Comparison of ENCODE assay signal across 8 cellular contexts in the genomic region with DNA sequence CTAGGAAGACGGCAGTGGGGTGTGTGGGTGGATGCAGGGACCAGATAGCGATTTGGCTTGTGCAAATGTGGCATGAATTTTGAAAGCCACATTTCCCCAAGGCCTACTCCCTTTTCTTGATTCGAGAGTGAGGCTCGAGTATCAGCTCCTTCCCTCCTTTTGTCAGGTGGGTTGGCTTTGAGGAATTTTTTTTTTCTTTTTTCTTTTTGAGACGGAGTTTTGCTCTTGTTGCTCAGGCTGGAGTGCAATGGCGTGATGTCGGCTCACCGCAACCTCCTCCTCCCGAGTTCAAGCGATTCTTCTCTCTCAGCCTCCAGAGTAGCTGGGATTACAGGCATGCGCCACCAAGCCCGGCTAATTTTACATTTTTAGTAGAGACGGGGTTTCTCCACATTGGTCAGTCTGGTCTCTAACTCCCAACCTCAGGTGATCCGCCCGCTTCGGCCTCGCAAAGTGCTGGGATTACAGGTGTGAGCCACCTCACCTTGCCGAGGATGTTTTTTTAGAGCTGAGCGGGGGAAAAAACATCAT.
DNase-seq lines count a peak whose midpoint lies in the region; ATAC-seq and TF ChIP-seq lines count a peak whose summit lies in the region.
"Not testable (repeated sequence)": the region's sequence is repeated elsewhere in the genome, so short reads cannot be mapped to it uniquely, and the experiment has no call there.

No MANE protein-coding gene starts in this region.

- not testable (repeated sequence) for H3K4me1 Mint-ChIP-seq in HFFc6 (ENCODE audit: low read depth); mesothelial cell of epicardium
- peaks cover 58% of the 10 kb centered on the region for H3K4me1 Mint-ChIP-seq in activated T-helper 2 cell treated with anti-CD3 and anti-CD28 coated beads, Interferon-gamma antibody, Interleukin-2, Interleukin-4, amounts not matched to agents 10 μg/mL and 5 μg/mL and 100 μg/mL, durations not matched to agents 14 hours and 24 hours and 36 hours (ENCODE audit: low read depth)

- not testable (repeated sequence) for TF ChIP-seq CTCF in HFFc6 (IDR thresholded peaks at IDR 0.05); RWPE2 (IDR thresholded peaks at IDR 0.05; ENCODE audit: poor library complexity, severe bottlenecking); coronary artery (IDR thresholded peaks at IDR 0.05); heart right ventricle (IDR thresholded peaks at IDR 0.05); mesothelial cell of epicardium (IDR thresholded peaks at IDR 0.05; ENCODE audit: unreplicated experiment); sigmoid colon (IDR thresholded peaks at IDR 0.05); vagina (IDR thresholded peaks at IDR 0.05)

- not testable (repeated sequence) for TF ChIP-seq POLR2A in sigmoid colon (IDR thresholded peaks at IDR 0.05); vagina (IDR thresholded peaks at IDR 0.05)

- H3K27ac ChIP-seq in RWPE2 (ENCODE audit: poor library complexity, severe bottlenecking): peak overlapping the region; percentile 51
- H3K27ac ChIP-seq in coronary artery: peak overlapping the region in 1 of 2 donors; percentile 74
- H3K27ac ChIP-seq in heart right ventricle: peak overlapping the region in 1 of 10 donors; percentile 90
- peak overlapping the region in 2 of 4 donors; percentile 43 to 51 for H3K27ac ChIP-seq in sigmoid colon
- H3K27ac ChIP-seq in vagina: not testable (repeated sequence)

- not testable (repeated sequence) for H3K9me3 Mint-ChIP-seq in HFFc6; activated T-helper 2 cell treated with anti-CD3 and anti-CD28 coated beads, Interferon-gamma antibody, Interleukin-2, Interleukin-4, amounts not matched to agents 10 μg/mL and 5 μg/mL and 100 μg/mL, durations not matched to agents 14 hours and 24 hours and 36 hours; mesothelial cell of epicardium

- H3K9me3 ChIP-seq in RWPE2 (ENCODE audit: severe bottlenecking); heart right ventricle; sigmoid colon; vagina: not testable (repeated sequence)

- 41 to 45% methylated on average over 19 of the region's 19 CpGs for WGBS in heart right ventricle, 2 donors
- WGBS in sigmoid colon, 2 donors: 54 to 69% methylated on average over 19 of the region's 19 CpGs

- intact Hi-C loops in activated T-helper 2 cell treated with anti-CD3 and anti-CD28 coated beads, Interferon-gamma antibody, Interleukin-2, Interleukin-4, amounts not matched to agents 10 μg/mL and 5 μg/mL and 100 μg/mL, durations not matched to agents 14 hours and 24 hours and 36 hours (cut with micrococcal nuclease): loop anchor here (2.0 to 5.0 kb wide), 3 partner anchors 41 to 78 kb away; no protein-coding TSS in a partner anchor
- intact Hi-C loops in heart right ventricle (cut with DNase I); sigmoid colon (cut with DNase I); vagina (cut with DNase I): not testable (repeated sequence)

- not testable (repeated sequence) for H3K27ac Mint-ChIP-seq in HFFc6
- peak overlapping the region; percentile 94 for H3K27ac Mint-ChIP-seq in activated T-helper 2 cell treated with anti-CD3 and anti-CD28 coated beads, Interferon-gamma antibody, Interleukin-2, Interleukin-4, amounts not matched to agents 10 μg/mL and 5 μg/mL and 100 μg/mL, durations not matched to agents 14 hours and 24 hours and 36 hours
- H3K27ac Mint-ChIP-seq in mesothelial cell of epicardium: peak overlapping the region; percentile 80

- not testable (repeated sequence) for TF ChIP-seq EP300 in sigmoid colon (IDR thresholded peaks at IDR 0.05)

- H3K4me3 Mint-ChIP-seq in HFFc6: peak overlapping the region; percentile 5; the same call in 1 of the 2 replicates
- H3K4me3 Mint-ChIP-seq in activated T-helper 2 cell treated with anti-CD3 and anti-CD28 coated beads, Interferon-gamma antibody, Interleukin-2, Interleukin-4, amounts not matched to agents 10 μg/mL and 5 μg/mL and 100 μg/mL, durations not matched to agents 14 hours and 24 hours and 36 hours (ENCODE audit: low read depth): peak overlapping the region; percentile 94
- peak overlapping the region; percentile 75 for H3K4me3 Mint-ChIP-seq in mesothelial cell of epicardium

- not testable (repeated sequence) for H3K27me3 ChIP-seq in RWPE2 (ENCODE audit: insufficient read depth, poor library complexity, severe bottlenecking); vagina
- H3K27me3 ChIP-seq in heart right ventricle (peaks cover 13 to 70% (median 55%) of the 10 kb centered on the region in 7 donors), sigmoid colon (peaks cover 4 to 26% (median 11%) of the 10 kb centered on the region in 3 donors)

- H3K4me1 ChIP-seq in RWPE2 (ENCODE audit: insufficient read depth, poor library complexity, severe bottlenecking); vagina: not testable (repeated sequence)
- H3K4me1 ChIP-seq in heart right ventricle (peaks cover 0 to 37% (median 6%) of the 10 kb centered on the region in 9 donors), sigmoid colon (peaks cover 0 to 10% (median 8%) of the 10 kb centered on the region in 4 donors)

- H3K4me3 ChIP-seq in RWPE2 (ENCODE audit: severe bottlenecking) (peak overlapping the region; percentile 55), coronary artery (peak overlapping the region; percentile 78), heart right ventricle (peak overlapping the region in 9 of 10 donors; percentile 14 to 63 (median 48)), sigmoid colon (peak overlapping the region; percentile 12 to 45 (median 36)), vagina (peak overlapping the region; percentile 37 to 40)

- H3K36me3 ChIP-seq in RWPE2 (ENCODE audit: low read depth); heart right ventricle; sigmoid colon; vagina: not testable (repeated sequence)

- not testable (repeated sequence) for ATAC-seq in RWPE2 (ENCODE audit: low read depth); heart right ventricle

- DNase-seq in HFFc6; RWPE2 (ENCODE audit: low spot score); activated T-helper 2 cell treated with anti-CD3 and anti-CD28 coated beads, Interferon-gamma antibody, Interleukin-2, Interleukin-4, amounts not matched to agents 10 μg/mL and 5 μg/mL and 100 μg/mL, durations not matched to agents 14 hours and 24 hours and 36 hours (ENCODE audit: low spot score); coronary artery (ENCODE audit: low spot score); heart right ventricle; mesothelial cell of epicardium (ENCODE audit: low spot score in 2 of 2, unreplicated experiment in 2 of 2); sigmoid colon; vagina (ENCODE audit: extremely low spot score in 2 of 2): not testable (repeated sequence)

- H3K27me3 Mint-ChIP-seq in HFFc6 (ENCODE audit: insufficient read depth): peaks cover 46% of the 10 kb centered on the region
- H3K27me3 Mint-ChIP-seq in activated T-helper 2 cell treated with anti-CD3 and anti-CD28 coated beads, Interferon-gamma antibody, Interleukin-2, Interleukin-4, amounts not matched to agents 10 μg/mL and 5 μg/mL and 100 μg/mL, durations not matched to agents 14 hours and 24 hours and 36 hours (ENCODE audit: low read depth); mesothelial cell of epicardium (ENCODE audit: low read depth): not testable (repeated sequence)

- H3K36me3 Mint-ChIP-seq in HFFc6 (ENCODE audit: low read depth); mesothelial cell of epicardium: not testable (repeated sequence)
- H3K36me3 Mint-ChIP-seq in activated T-helper 2 cell treated with anti-CD3 and anti-CD28 coated beads, Interferon-gamma antibody, Interleukin-2, Interleukin-4, amounts not matched to agents 10 μg/mL and 5 μg/mL and 100 μg/mL, durations not matched to agents 14 hours and 24 hours and 36 hours (ENCODE audit: low read depth): peaks cover 23% of the 10 kb centered on the region

Comparison
In these comparisons a context has a peak if more than half of its experiments do, and no peak if none do; other contexts are left out.
1. H3K4me3 Mint-ChIP-seq: peak in every context shown above with its lines; median percentile 94 in activated T-helper 2 cell treated with anti-CD3 and anti-CD28 coated beads, Interferon-gamma antibody, Interleukin-2, Interleukin-4, amounts not matched to agents 10 μg/mL and 5 μg/mL and 100 μg/mL, durations not matched to agents 14 hours and 24 hours and 36 hours; 75 in mesothelial cell of epicardium; 5 in HFFc6.